Comparison of ENCODE assay signal across 25 cellular contexts in genomic region chr4:25090516-25090915, GRCh38. TPM values are rescaled to one million over a fixed set of nuclear protein-coding genes. Genes with fewer than 3 reads are reported as not detected.
"Had no signal": no experiment of that assay in that cellular context is flagged by ENCODE, and none has a peak within 500 bp of the region (broad histone marks: within the 10 kb centered on the region; RNA-seq: fewer than 3 reads in every experiment).

No MANE protein-coding gene starts in this region.

- H3K36me3 ChIP-seq: colonic mucosa, esophagus muscularis mucosa had no signal

- H3K4me3 ChIP-seq: body of pancreas, colonic mucosa, esophagus muscularis mucosa, skin epidermis had no signal

- H3K27ac ChIP-seq: body of pancreas, colonic mucosa, esophagus muscularis mucosa, foreskin keratinocyte, skin epidermis, VCaP had no signal

- ATAC-seq: activated CD8-positive, alpha-beta memory T cell treated with anti-CD3 and anti-CD28 coated beads, Interleukin-2, amount 10 ng/mL, durations not matched to agents 7 days and 5 days; activated naive CD8-positive, alpha-beta T cell treated with anti-CD3 and anti-CD28 coated beads, Interleukin-2, amount 50 U/mL, for 24 hours; body of pancreas; foreskin keratinocyte; left ventricle myocardium superior; naive thymus-derived CD8-positive, alpha-beta T cell; right cardiac atrium had no signal

- H3K36me3 Mint-ChIP-seq: activated CD4-positive, alpha-beta memory T cell treated with anti-CD3 and anti-CD28 coated beads for 36 hours; activated CD8-positive, alpha-beta memory T cell treated with anti-CD3 and anti-CD28 coated beads, Interleukin-2, amount 10 ng/mL, durations not matched to agents 7 days and 5 days had no signal

- DNase-seq: activated CD4-positive, alpha-beta memory T cell treated with anti-CD3 and anti-CD28 coated beads for 36 hours; activated CD8-positive, alpha-beta memory T cell treated with anti-CD3 and anti-CD28 coated beads, Interleukin-2, amount 10 ng/mL, durations not matched to agents 7 days and 5 days; activated naive CD4-positive, alpha-beta T cell treated with anti-CD3 and anti-CD28 coated beads for 36 hours; activated naive CD8-positive, alpha-beta T cell treated with anti-CD3 and anti-CD28 coated beads, Interleukin-2, amount 50 U/mL, for 24 hours; activated T-cell treated with anti-CD3 and anti-CD28 coated beads, Interleukin-2, amount 50 U/mL, for 1 hour; body of pancreas; central memory CD4-positive, alpha-beta T cell; colonic mucosa; effector CD4-positive, alpha-beta T cell; foreskin keratinocyte; glutamatergic neuron; kidney glomerular epithelial cell; left ventricle myocardium superior; naive thymus-derived CD8-positive, alpha-beta T cell; right cardiac atrium; stimulated activated CD4-positive, alpha-beta T cell treated with anti-CD3 and anti-CD28 coated beads, Interleukin-4, amount 100 ng/mL, for 24 hours; stimulated activated naive CD4-positive, alpha-beta T cell; trophoblast cell had no signal

- H3K9me3 ChIP-seq: colonic mucosa had no signal

- H3K27me3 ChIP-seq: body of pancreas, colonic mucosa, esophagus muscularis mucosa had no signal

- H3K4me1 Mint-ChIP-seq: activated CD8-positive, alpha-beta memory T cell treated with anti-CD3 and anti-CD28 coated beads, Interleukin-2, amount 10 ng/mL, durations not matched to agents 7 days and 5 days; memory B cell had no signal

- H3K4me3 Mint-ChIP-seq: activated CD4-positive, alpha-beta memory T cell treated with anti-CD3 and anti-CD28 coated beads for 36 hours; activated CD8-positive, alpha-beta memory T cell treated with anti-CD3 and anti-CD28 coated beads, Interleukin-2, amount 10 ng/mL, durations not matched to agents 7 days and 5 days; activated naive CD4-positive, alpha-beta T cell treated with anti-CD3 and anti-CD28 coated beads for 36 hours; activated naive CD8-positive, alpha-beta T cell treated with anti-CD3 and anti-CD28 coated beads, Interleukin-2, amount 50 U/mL, for 24 hours; memory B cell; naive thymus-derived CD8-positive, alpha-beta T cell had no signal

- H3K27ac Mint-ChIP-seq: activated CD4-positive, alpha-beta memory T cell treated with anti-CD3 and anti-CD28 coated beads for 36 hours; activated CD8-positive, alpha-beta memory T cell treated with anti-CD3 and anti-CD28 coated beads, Interleukin-2, amount 10 ng/mL, durations not matched to agents 7 days and 5 days; activated naive CD4-positive, alpha-beta T cell treated with anti-CD3 and anti-CD28 coated beads for 36 hours; activated naive CD8-positive, alpha-beta T cell treated with anti-CD3 and anti-CD28 coated beads, Interleukin-2, amount 50 U/mL, for 24 hours; activated T-helper 2 cell treated with anti-CD3 and anti-CD28 coated beads, Interferon-gamma antibody, Interleukin-2, Interleukin-4, amounts not matched to agents 10 μg/mL and 5 μg/mL and 100 μg/mL, durations not matched to agents 14 hours and 24 hours and 36 hours; memory B cell; progenitor cell of endocrine pancreas had no signal

- H3K4me1 ChIP-seq: body of pancreas, colonic mucosa, foreskin keratinocyte had no signal

RNA-seq across cellular contexts. Expression of gene LGI2, which starts 59.8 kb away (rescaled TPM):
- total RNA-seq: activated CD4-positive, alpha-beta memory T cell treated with anti-CD3 and anti-CD28 coated beads for 36 hours; activated CD8-positive, alpha-beta memory T cell treated with anti-CD3 and anti-CD28 coated beads, Interleukin-2, amount 10 ng/mL, durations not matched to agents 7 days and 5 days; activated naive CD4-positive, alpha-beta T cell treated with anti-CD3 and anti-CD28 coated beads for 36 hours; activated T-helper 2 cell treated with anti-CD3 and anti-CD28 coated beads, Interferon-gamma antibody, Interleukin-2, Interleukin-4, amounts not matched to agents 10 μg/mL and 5 μg/mL and 100 μg/mL, durations not matched to agents 14 hours and 24 hours and 36 hours; foreskin keratinocyte; naive thymus-derived CD8-positive, alpha-beta T cell; T-helper 1 cell treated with Interleukin-12 subunit alpha and Interleukin-12 subunit beta and Interleukin-4 antibody, amounts not matched to agents 30 ng/mL and 1 ng/mL, for 36 hours had no signal
- polyA plus RNA-seq: foreskin keratinocyte; naive thymus-derived CD8-positive, alpha-beta T cell had no signal
